In the genomic region with DNA sequence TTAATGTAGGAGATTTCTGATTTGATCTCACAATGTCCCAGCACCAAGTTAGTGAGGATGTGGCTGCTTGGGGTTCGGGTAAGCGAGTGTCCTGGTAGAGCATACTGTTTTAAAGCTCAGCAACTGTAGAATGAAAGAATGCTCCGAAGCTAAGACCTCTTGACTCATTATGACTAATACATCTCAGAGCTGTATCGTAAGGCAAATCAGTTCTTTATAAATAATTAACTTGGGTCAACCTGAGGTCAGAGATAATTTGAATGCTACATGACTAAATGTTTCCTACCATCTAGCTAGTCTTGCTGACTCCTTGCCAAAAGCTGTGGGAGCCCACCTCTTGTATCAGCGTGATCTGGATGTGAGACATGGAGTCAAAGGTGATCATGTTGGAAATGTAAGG, we compare ENCODE assay signal across 9 cellular contexts.
DNase-seq lines count a peak whose midpoint lies in the region; ATAC-seq and TF ChIP-seq lines count a peak whose summit lies in the region.
"Had no signal": no experiment of that assay in that cellular context is flagged by ENCODE, and none has a peak within 500 bp of the region (broad histone marks: within the 10 kb centered on the region; RNA-seq: fewer than 3 reads in every experiment).

No MANE protein-coding gene starts in this region.

- no peak for TF ChIP-seq CTCF in right lobe of liver (IDR thresholded peaks at IDR 0.05)

- TF ChIP-seq POLR2A in right lobe of liver (IDR thresholded peaks at IDR 0.05) = no peak

- no peaks in the 10 kb centered on the region for H3K4me1 ChIP-seq in right lobe of liver
- H3K4me1 ChIP-seq in trophoblast cell (ENCODE audit: control insufficient read depth in 1 of 2, insufficient read depth in 2 of 2, low read length in 2 of 2) = no peaks in the 10 kb centered on the region

- WGBS in right lobe of liver (ENCODE audit: insufficient coverage, low coverage, low lambda C conversion rate, missing lambda C conversion rate) = 50% methylated on average over 5 of the region's 5 CpGs
- no CpG with 5 or more reads among the region's 5 CpGs for WGBS in trophoblast cell (ENCODE audit: extremely low coverage, insufficient coverage, insufficient read length)

- no peaks in the 10 kb centered on the region for H3K79me1 ChIP-seq in trophoblast cell (ENCODE audit: low read length)

- H3K14ac ChIP-seq in trophoblast cell (ENCODE audit: low read length) = no peak overlapping the region

- H4K12ac ChIP-seq in trophoblast cell (ENCODE audit: low read depth, low read length) = no peak overlapping the region

- H3K9ac ChIP-seq in trophoblast cell (ENCODE audit: low read length) = no peak overlapping the region

- no peak overlapping the region for H4K8ac ChIP-seq in trophoblast cell (ENCODE audit: low read depth, low read length)

- no peak overlapping the region for H4K91ac ChIP-seq in trophoblast cell (ENCODE audit: low read depth, low read length)

- in situ Hi-C loops in G401 (cut with HindIII; ENCODE audit: low sequenced_read_pairs) = no loop called here

- ATAC-seq in HG02840 (IDR thresholded peaks at IDR 0.05; ENCODE audit: low FRiP score, unreplicated experiment) (peak; percentile 80), right lobe of liver (peak in 3 of 4 donors; percentile 59 to 98 (median 66))
- ATAC-seq: GM12878 had no signal

- H3K9me3 ChIP-seq in right lobe of liver (no peaks in the 10 kb centered on the region), trophoblast cell (ENCODE audit: insufficient read depth, low read depth, low read length) (peaks cover 8% of the 10 kb centered on the region)

- DNase-seq in EH (ENCODE audit: low read depth) (peak; percentile 96), right lobe of liver (no peak), NAMALWA (ENCODE audit: low spot score) (no peak), trophoblast cell (no peak), G401 (ENCODE audit: low spot score) (no peak), NOMO-1 treated with dmso at 0.1 percent for 144 hours (lab: John Stamatoyannopoulos, UW; ENCODE audit: unreplicated experiment) (no peak)
- peak; percentile 28 to 35 for DNase-seq in activated T-cell treated with anti-CD3 and anti-CD28 coated beads, Interleukin-2, amount 50 U/mL, for 48 hours

- H3K23ac ChIP-seq in trophoblast cell (ENCODE audit: low read length) = no peak overlapping the region

- H3K4me3 ChIP-seq in right lobe of liver (no peak overlapping the region), trophoblast cell (ENCODE audit: low read depth, low read length) (no peak overlapping the region)
- H3K4me3 ChIP-seq: GM12878 had no signal

- H3K36me3 ChIP-seq in right lobe of liver = no peaks in the 10 kb centered on the region
- no peaks in the 10 kb centered on the region for H3K36me3 ChIP-seq in trophoblast cell (ENCODE audit: control insufficient read depth in 1 of 2, insufficient read depth in 2 of 2, low read length in 2 of 2)

- no peak overlapping the region for H2AK5ac ChIP-seq in trophoblast cell (ENCODE audit: low read length)

- no peak overlapping the region for H2BK5ac ChIP-seq in trophoblast cell (ENCODE audit: low read depth, low read length, poor library complexity)

- no peak overlapping the region for H3K4me2 ChIP-seq in trophoblast cell (ENCODE audit: low read length)

- H3K4ac ChIP-seq in trophoblast cell (ENCODE audit: low read depth, low read length) = no peak overlapping the region

- H3K18ac ChIP-seq in trophoblast cell (ENCODE audit: low read length) = no peak overlapping the region

- H2AFZ ChIP-seq in trophoblast cell (ENCODE audit: insufficient read depth, low read length, poor library complexity) = no peak overlapping the region

- no peaks in the 10 kb centered on the region for H3K79me2 ChIP-seq in trophoblast cell (ENCODE audit: control insufficient read depth, insufficient read depth, low read length, poor library complexity)

- no peak overlapping the region for H2BK12ac ChIP-seq in trophoblast cell (ENCODE audit: low read length)

- intact Hi-C loops in right lobe of liver (cut with DNase I) = no loop called here

- H3K27ac ChIP-seq in right lobe of liver = peak overlapping the region in 1 of 3 donors; percentile 12
- H3K27ac ChIP-seq in trophoblast cell (ENCODE audit: low read depth, low read length) = no peak overlapping the region

- no peak overlapping the region for H2BK120ac ChIP-seq in trophoblast cell (ENCODE audit: insufficient read depth, low read length, poor library complexity)

- H3K27me3 ChIP-seq in right lobe of liver (no peaks in the 10 kb centered on the region), trophoblast cell (ENCODE audit: insufficient read depth, low read length) (no peaks in the 10 kb centered on the region)

Comparison
In these comparisons a context has a peak if more than half of its experiments do, and no peak if none do; other contexts are left out.
1. DNase-seq: peak in EH (single experiment) and activated T-cell treated with anti-CD3 and anti-CD28 coated beads, Interleukin-2, amount 50 U/mL, for 48 hours (2 of 2); none in right lobe of liver (0 of 3), NAMALWA (single experiment), trophoblast cell (0 of 2), G401 (single experiment) and NOMO-1 treated with dmso at 0.1 percent for 144 hours (single experiment).